Comparison of ENCODE assay signal across 16 cellular contexts in the genomic region with DNA sequence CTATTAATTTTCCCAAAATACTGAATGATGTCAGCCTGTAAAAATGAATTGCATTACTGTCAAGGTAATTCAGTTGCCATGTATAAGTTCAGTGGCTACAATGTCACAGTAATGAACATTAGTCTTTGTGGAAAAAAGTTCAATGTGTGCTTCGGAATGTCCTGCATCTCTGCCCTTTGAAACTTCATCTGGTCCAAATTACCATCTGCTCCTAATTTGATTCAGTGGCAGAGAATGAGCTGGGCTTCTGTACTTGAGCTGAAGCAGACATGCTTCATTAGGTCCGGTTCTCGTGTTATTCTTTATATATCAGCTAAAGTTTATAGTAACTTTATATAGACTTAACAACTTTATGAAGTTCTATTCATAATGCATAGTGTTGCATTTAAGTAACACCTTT.
"Had no signal": no experiment of that assay in that cellular context is flagged by ENCODE, and none has a peak within 500 bp of the region (broad histone marks: within the 10 kb centered on the region; RNA-seq: fewer than 3 reads in every experiment).

No MANE protein-coding gene starts in this region.

- H3K27ac Mint-ChIP-seq: activated T-helper 17 cell treated with anti-CD3 and anti-CD28 coated beads, Interleukin-2, amount 50 U/mL, for 72 hours; memory B cell; naive thymus-derived CD8-positive, alpha-beta T cell; stimulated activated memory B cell treated with anti-CD40 and anti-IgM and Interleukin-4, amounts not matched to agents 10 μg/mL and 1 μg/mL and 100 μg/mL, for 72 hours had no signal

- H3K27me3 Mint-ChIP-seq: activated T-helper 17 cell treated with anti-CD3 and anti-CD28 coated beads, Interleukin-2, amount 50 U/mL, for 72 hours; memory B cell; naive thymus-derived CD8-positive, alpha-beta T cell; stimulated activated memory B cell treated with anti-CD40 and anti-IgM and Interleukin-4, amounts not matched to agents 10 μg/mL and 1 μg/mL and 100 μg/mL, for 72 hours had no signal

- H3K4me1 Mint-ChIP-seq: activated T-helper 17 cell treated with anti-CD3 and anti-CD28 coated beads, Interleukin-2, amount 50 U/mL, for 72 hours; memory B cell; naive thymus-derived CD8-positive, alpha-beta T cell; stimulated activated memory B cell treated with anti-CD40 and anti-IgM and Interleukin-4, amounts not matched to agents 10 μg/mL and 1 μg/mL and 100 μg/mL, for 72 hours had no signal

- ATAC-seq: activated CD4-positive, CD25-positive, alpha-beta regulatory T cell treated with anti-CD3 and anti-CD28 coated beads, Interleukin-2, amount 50 U/mL, for 24 hours; activated T-helper 17 cell treated with anti-CD3 and anti-CD28 coated beads, Interleukin-2, amount 50 U/mL, for 72 hours; left ventricle myocardium superior; naive thymus-derived CD8-positive, alpha-beta T cell; stimulated activated memory B cell treated with anti-CD40 and anti-IgM and Interleukin-4, amounts not matched to agents 10 μg/mL and 1 μg/mL and 100 μg/mL, for 72 hours had no signal

- H3K9me3 Mint-ChIP-seq: stimulated activated memory B cell treated with anti-CD40 and anti-IgM and Interleukin-4, amounts not matched to agents 10 μg/mL and 1 μg/mL and 100 μg/mL, for 72 hours had no signal

- H3K36me3 Mint-ChIP-seq: memory B cell; naive thymus-derived CD8-positive, alpha-beta T cell; stimulated activated memory B cell treated with anti-CD40 and anti-IgM and Interleukin-4, amounts not matched to agents 10 μg/mL and 1 μg/mL and 100 μg/mL, for 72 hours had no signal

- H3K4me3 Mint-ChIP-seq: activated T-helper 17 cell treated with anti-CD3 and anti-CD28 coated beads, Interleukin-2, amount 50 U/mL, for 72 hours; memory B cell; naive thymus-derived CD8-positive, alpha-beta T cell; stimulated activated memory B cell treated with anti-CD40 and anti-IgM and Interleukin-4, amounts not matched to agents 10 μg/mL and 1 μg/mL and 100 μg/mL, for 72 hours had no signal

- DNase-seq: activated CD4-positive, alpha-beta T cell treated with anti-CD3 and anti-CD28 coated beads, Interleukin-2, amount 50 U/mL, for 4 hours; activated naive CD4-positive, alpha-beta T cell treated with anti-CD3 and anti-CD28 coated beads, Interleukin-2, amount 50 U/mL, for 16 hours; activated T-cell treated with anti-CD3 and anti-CD28 coated beads for 4 hours; amygdala; cerebellar nuclear complex; dermis blood vessel endothelial cell; head of caudate nucleus; kidney glomerular epithelial cell; left ventricle myocardium superior; naive thymus-derived CD8-positive, alpha-beta T cell; stimulated activated CD4-positive, alpha-beta T cell treated with anti-CD3 and anti-CD28 coated beads, Interleukin-2, amount 100 ng/mL, for 48 hours; T-helper 9 cell had no signal
